ENCODE assay signal across 35 cellular contexts in genomic region chr22:43857367-43857766, GRCh38.
"Had no signal": no experiment of that assay in that cellular context is flagged by ENCODE, and none has a peak within 500 bp of the region (broad histone marks: within the 10 kb centered on the region; RNA-seq: fewer than 3 reads in every experiment).

No MANE protein-coding gene starts in this region.

- H3K4me3 ChIP-seq: MG63 had no signal

- H3K9me3 ChIP-seq: MG63 had no signal

- H3K36me3 ChIP-seq: MG63 had no signal

- DNase-seq: Karpas-422, Kasumi-1, MG63, MM.1S, MV-4-11, NCI-H1048, NCI-H1092, NCI-H1092 treated with DMSO at 0.1 percent for 48 hours, NCI-H1105, NCI-H1105 treated with DMSO at 0.1 percent for 48 hours, NCI-H1417, NCI-H1417 treated with DMSO at 0.1 percent for 48 hours, NCI-H1436, NCI-H1436 treated with DMSO at 0.1 percent for 48 hours, NCI-H146, NCI-H1694, NCI-H1694 treated with DMSO at 0.1 percent for 48 hours, NCI-H187, NCI-H187 treated with DMSO at 0.1 percent for 48 hours, NCI-H1930, NCI-H2029, NCI-H2029 treated with DMSO at 0.1 percent for 48 hours, NCI-H2081, NCI-H2081 treated with DMSO at 0.1 percent for 48 hours, NCI-H2107, NCI-H2171, NCI-H2171 treated with DMSO at 0.1 percent for 48 hours, NCI-H2227 treated with DMSO at 0.1 percent for 48 hours, NCI-H226, NCI-H345, NCI-H446, NCI-H446 treated with DMSO at 0.1 percent for 48 hours, NCI-H510A, NCI-H510A treated with DMSO at 0.1 percent for 48 hours, NCI-H524 had no signal
